In genomic region chr1:34900775-34901502, GRCh38 we compare ENCODE assay signal across 19 cellular contexts. TPM values are rescaled to one million over a fixed set of nuclear protein-coding genes. Genes with fewer than 3 reads are reported as not detected.
DNase-seq lines count a peak whose midpoint lies in the region; ATAC-seq and TF ChIP-seq lines count a peak whose summit lies in the region.
"Had no signal": no experiment of that assay in that cellular context is flagged by ENCODE, and none has a peak within 500 bp of the region (broad histone marks: within the 10 kb centered on the region; RNA-seq: fewer than 3 reads in every experiment).

No MANE protein-coding gene starts in this region.

- H3K23ac ChIP-seq in neuronal stem cell (ENCODE audit: low read depth, low read length, poor library complexity), result no peak overlapping the region

- H2BK15ac ChIP-seq in neuronal stem cell (ENCODE audit: low read length), result no peak overlapping the region

- H2AK5ac ChIP-seq in neuronal stem cell (ENCODE audit: low read depth, low read length), result no peak overlapping the region

- no peak overlapping the region for H2BK120ac ChIP-seq in neuronal stem cell (ENCODE audit: low read depth, low read length)

- H3K36me3 ChIP-seq in Karpas-422 (ENCODE audit: insufficient read depth, low read length) (no peaks in the 10 kb centered on the region), endodermal cell (ENCODE audit: control insufficient read depth, insufficient read depth, low read length) (no peaks in the 10 kb centered on the region), neuronal stem cell (replicated peaks in 1 of 2; ENCODE audit: control insufficient read depth in 2 of 2, insufficient read depth in 2 of 2, low read length in 2 of 2) (no peaks in the 10 kb centered on the region)

- no peak overlapping the region for H2BK12ac ChIP-seq in neuronal stem cell (ENCODE audit: low read length)

- peak; percentile 32 for DNase-seq in activated CD8-positive, alpha-beta memory T cell treated with anti-CD3 and anti-CD28 coated beads for 24 hours
- no peak for DNase-seq in activated CD8-positive, alpha-beta memory T cell treated with anti-CD3 and anti-CD28 coated beads, Interleukin-2, amount 50 U/mL, for 4 hours
- DNase-seq in Karpas-422, result no peak
- DNase-seq in endodermal cell, result peak; percentile 41
- DNase-seq in occipital lobe (lab: John Stamatoyannopoulos, UW), result peak; percentile 36
- DNase-seq in NCI-H2196 treated with DMSO at 0.1 percent for 48 hours (lab: John Stamatoyannopoulos, UW; ENCODE audit: unreplicated experiment), result no peak
- no peak for DNase-seq in neuronal stem cell (ENCODE audit: low spot score)
- DNase-seq: AML-193; Caco-2; CD4-positive, alpha-beta T cell; GDM1; GOT3; H9 had no signal

- H4K91ac ChIP-seq in neuronal stem cell (ENCODE audit: low read depth, low read length, poor library complexity), result no peak overlapping the region

- WGBS in endodermal cell (ENCODE audit: insufficient coverage in 1 of 2, insufficient read length in 1 of 2), 2 experiments, result 81 to 95% methylated on average over 11 to 13 of the region's 13 CpGs
- WGBS in neuronal stem cell (ENCODE audit: extremely low coverage in 2 of 2, insufficient read length in 2 of 2, insufficient replicate concordance in 1 of 2), 2 donors, result no CpG with 5 or more reads among the region's 13 CpGs

- H3K4me3 Mint-ChIP-seq in endodermal cell, result no peak overlapping the region
- H3K4me3 Mint-ChIP-seq: CD4-positive, alpha-beta T cell; H9 had no signal

- H2BK5ac ChIP-seq in neuronal stem cell (ENCODE audit: low read length), result no peak overlapping the region

- H3K27ac ChIP-seq in Karpas-422 (ENCODE audit: low read length) (peak overlapping the region; percentile 32; the same call in 1 of the 2 replicates), endodermal cell (ENCODE audit: low read depth, low read length) (no peak overlapping the region), neuronal stem cell (replicated peaks; ENCODE audit: low read length) (no peak overlapping the region)
- H3K27ac ChIP-seq: 22Rv1, A549, C4-2B had no signal

- H2AFZ ChIP-seq in Karpas-422 (ENCODE audit: low read length), result no peak overlapping the region
- no peak overlapping the region for H2AFZ ChIP-seq in neuronal stem cell (ENCODE audit: low read length)

- H3K9me3 Mint-ChIP-seq in endodermal cell, result no peaks in the 10 kb centered on the region
- H3K9me3 Mint-ChIP-seq: CD4-positive, alpha-beta T cell; H9 had no signal

- no peak for TF ChIP-seq CTCF in endodermal cell (conservative IDR thresholded peaks at IDR 0.05)

- H3K79me2 ChIP-seq in Karpas-422 (ENCODE audit: low read length), result no peaks in the 10 kb centered on the region

- H3K27me3 ChIP-seq in Karpas-422 (ENCODE audit: low read length) (no peaks in the 10 kb centered on the region), endodermal cell (ENCODE audit: control insufficient read depth, insufficient read depth, low read length, poor library complexity, severe bottlenecking) (no peaks in the 10 kb centered on the region), neuronal stem cell (ENCODE audit: control insufficient read depth in 3 of 3, insufficient read depth in 3 of 3, low read depth in 1 of 3, low read length in 3 of 3) (peaks cover 0 to 6% (median 0%) of the 10 kb centered on the region in 3 experiments)

- no peaks in the 10 kb centered on the region for H4K20me1 ChIP-seq in Karpas-422 (ENCODE audit: insufficient read depth, low read depth, low read length)

- no peak overlapping the region for H4K8ac ChIP-seq in neuronal stem cell (ENCODE audit: low read depth, low read length)

- no peak overlapping the region for H3K18ac ChIP-seq in neuronal stem cell (ENCODE audit: low read length)

- ATAC-seq in HG02798 (IDR thresholded peaks at IDR 0.05; ENCODE audit: poor library complexity, unreplicated experiment), result no peak
- ATAC-seq: A549 had no signal

- peaks cover 20% of the 10 kb centered on the region for H3K27me3 Mint-ChIP-seq in endodermal cell (ENCODE audit: insufficient read depth)

- no peaks in the 10 kb centered on the region for H3K9me3 ChIP-seq in Karpas-422 (ENCODE audit: low read length)
- no peaks in the 10 kb centered on the region for H3K9me3 ChIP-seq in endodermal cell (ENCODE audit: control insufficient read depth, low read length)
- H3K9me3 ChIP-seq in neuronal stem cell (replicated peaks in 1 of 2; ENCODE audit: control insufficient read depth in 2 of 2, insufficient read depth in 1 of 2, low read depth in 1 of 2, low read length in 2 of 2), result no peaks in the 10 kb centered on the region
- H3K9me3 ChIP-seq: A549, Caco-2 had no signal

- no peak overlapping the region; the same call in 1 of the 2 replicates for H3K9ac ChIP-seq in Karpas-422 (ENCODE audit: low read length)
- H3K9ac ChIP-seq in endodermal cell (ENCODE audit: extremely low read depth, low read length, poor library complexity, severe bottlenecking), result no peak overlapping the region
- H3K9ac ChIP-seq in neuronal stem cell (ENCODE audit: low read depth, low read length, poor library complexity), result no peak overlapping the region

- H3K4me3 ChIP-seq in Karpas-422 (ENCODE audit: low read length) (no peak overlapping the region), endodermal cell (ENCODE audit: low read length) (no peak overlapping the region), neuronal stem cell (ENCODE audit: low read length in 2 of 2) (no peak overlapping the region)
- H3K4me3 ChIP-seq: A549 had no signal

- H3K4me1 Mint-ChIP-seq in endodermal cell, result no peaks in the 10 kb centered on the region

- H3K14ac ChIP-seq in neuronal stem cell (ENCODE audit: low read length), result no peak overlapping the region

- H3K4me1 ChIP-seq in Karpas-422 (ENCODE audit: low read length), result peaks cover 95% of the 10 kb centered on the region
- H3K4me1 ChIP-seq in endodermal cell (ENCODE audit: control insufficient read depth, insufficient read depth, low read length), result no peaks in the 10 kb centered on the region
- no peaks in the 10 kb centered on the region for H3K4me1 ChIP-seq in neuronal stem cell (ENCODE audit: control insufficient read depth in 2 of 2, insufficient read depth in 1 of 2, low read depth in 1 of 2, low read length in 2 of 2)
- H3K4me1 ChIP-seq: A549, Caco-2 had no signal

- H3K27ac Mint-ChIP-seq in endodermal cell, result no peak overlapping the region
- H3K27ac Mint-ChIP-seq: CD4-positive, alpha-beta T cell; H9 had no signal

- H3K79me1 ChIP-seq in neuronal stem cell (ENCODE audit: low read depth, low read length), result no peaks in the 10 kb centered on the region

- H3K4me2 ChIP-seq in Karpas-422 (ENCODE audit: low read depth, low read length, poor library complexity, severe bottlenecking) (peak overlapping the region; percentile 25), neuronal stem cell (ENCODE audit: insufficient read depth, low read length, poor library complexity, severe bottlenecking) (no peak overlapping the region)
- H3K4me2 ChIP-seq: A549 had no signal

- no peaks in the 10 kb centered on the region for H3K9me2 ChIP-seq in Karpas-422 (replicated peaks; ENCODE audit: insufficient read depth, low read length)

- no peaks in the 10 kb centered on the region for H3K36me3 Mint-ChIP-seq in endodermal cell (ENCODE audit: low read depth)

- no peak overlapping the region for H3K4ac ChIP-seq in neuronal stem cell (ENCODE audit: low read length)

RNA-seq across cellular contexts. Expression of gene DLGAP3, which starts 28.5 kb away (rescaled TPM):
- total RNA-seq in Karpas-422 (2014; rRNA removed; shearing (Covaris generic); ENCODE audit: low replicate concordance), result 4.1 and 9.5 TPM in 2 replicates
- total RNA-seq in endodermal cell, result 1 to 10 TPM; 4.4 to 4.6 TPM
- 1.7 TPM for polyA plus RNA-seq in endodermal cell (2013, experiment 1 of 2)
- 1.2 TPM for polyA plus RNA-seq in endodermal cell (2013, experiment 2 of 2)
- 3.1 TPM for total RNA-seq in occipital lobe
- 1.5 TPM for polyA plus RNA-seq in neuronal stem cell (2013, experiment 1 of 2)
- polyA plus RNA-seq in neuronal stem cell (2013, experiment 2 of 2), result 1.6 TPM
- total RNA-seq: HT-29 had no signal
- polyA plus RNA-seq: BJ had no signal

RNA-seq across cellular contexts. Expression of gene SMIM12, which starts 41.4 kb away (rescaled TPM):
- total RNA-seq in Karpas-422 (2014; rRNA removed; shearing (Covaris generic); ENCODE audit: low replicate concordance), result 25.3 and 33.0 TPM in 2 replicates
- total RNA-seq in endodermal cell (10 to 100 TPM; 43.0 to 47.6 TPM), occipital lobe (8.6 TPM)
- polyA plus RNA-seq in endodermal cell (2013, experiment 1 of 2), result 29.8 TPM
- polyA plus RNA-seq in endodermal cell (2013, experiment 2 of 2), result 31.3 TPM
- polyA plus RNA-seq in neuronal stem cell (2013, experiment 1 of 2), result 15.2 TPM
- polyA plus RNA-seq in neuronal stem cell (2013, experiment 2 of 2), result 14.8 TPM

Comparison
In these comparisons a context has a peak if more than half of its experiments do, and no peak if none do; other contexts are left out.
1. DNase-seq: peak in activated CD8-positive, alpha-beta memory T cell treated with anti-CD3 and anti-CD28 coated beads for 24 hours (single experiment), endodermal cell (single experiment) and occipital lobe (single experiment); none in activated CD8-positive, alpha-beta memory T cell treated with anti-CD3 and anti-CD28 coated beads, Interleukin-2, amount 50 U/mL, for 4 hours (single experiment), Karpas-422 (single experiment), NCI-H2196 treated with DMSO at 0.1 percent for 48 hours (single experiment) and neuronal stem cell (single experiment).